11 cellular contexts compared by ENCODE assay signal in the genomic region with DNA sequence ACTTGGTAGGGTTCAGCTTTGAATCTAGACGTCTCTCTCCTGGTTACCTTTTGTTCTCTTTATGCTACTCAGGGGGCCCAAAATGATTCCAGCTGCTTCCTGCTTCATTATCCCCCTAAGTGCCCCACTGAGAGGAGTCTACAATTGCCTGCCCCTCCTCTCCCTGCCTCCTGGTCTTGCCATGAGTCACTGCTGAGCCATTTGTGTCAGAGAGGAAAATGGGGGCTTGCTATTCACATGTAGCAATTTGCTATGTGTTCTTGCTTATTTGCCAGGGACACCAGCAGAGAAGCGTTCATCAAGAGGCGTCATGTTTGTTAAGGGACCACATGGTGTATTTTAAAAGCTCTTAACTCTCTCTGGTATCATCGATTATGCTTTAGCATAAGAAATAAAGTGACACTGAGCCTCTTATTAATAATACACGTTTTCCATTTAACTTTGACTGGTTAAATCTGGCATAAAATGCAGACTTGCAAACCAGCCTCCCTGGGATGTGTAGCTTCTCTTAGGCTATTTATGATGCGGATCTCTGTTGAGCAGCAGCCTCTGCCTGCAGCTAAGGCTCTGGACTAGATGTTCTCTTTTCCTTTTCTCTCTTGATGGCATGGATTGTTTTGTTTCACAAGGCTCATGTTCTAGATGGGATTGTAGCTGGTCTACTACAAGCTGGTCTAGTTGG.
A peak's percentile ranks its signal among the peaks of the same experiment; 100 is the strongest.
DNase-seq lines count a peak whose midpoint lies in the region; ATAC-seq and TF ChIP-seq lines count a peak whose summit lies in the region.
"Had no signal": no experiment of that assay in that cellular context is flagged by ENCODE, and none has a peak within 500 bp of the region (broad histone marks: within the 10 kb centered on the region; RNA-seq: fewer than 3 reads in every experiment).

No MANE protein-coding gene starts in this region.

- intact Hi-C loops in psoas muscle (cut with DNase I), result no loop called here

- no peaks in the 10 kb centered on the region for H3K9me3 ChIP-seq in HUES6 (ENCODE audit: control insufficient read depth, insufficient read depth, low read depth, low read length)
- no peaks in the 10 kb centered on the region for H3K9me3 ChIP-seq in endodermal cell (ENCODE audit: control insufficient read depth, low read length)
- no peaks in the 10 kb centered on the region for H3K9me3 ChIP-seq in smooth muscle cell (replicated peaks; ENCODE audit: low read depth)
- no peaks in the 10 kb centered on the region for H3K9me3 ChIP-seq in psoas muscle

- TF ChIP-seq CTCF in endodermal cell (conservative IDR thresholded peaks at IDR 0.05) (no peak), smooth muscle cell (IDR thresholded peaks at IDR 0.05; ENCODE audit: borderline replicate concordance, insufficient read depth, poor library complexity, severe bottlenecking) (no peak), psoas muscle (IDR thresholded peaks at IDR 0.05) (no peak)

- no peaks in the 10 kb centered on the region for H3K36me3 Mint-ChIP-seq in endodermal cell (ENCODE audit: low read depth)

- no peak overlapping the region for H2AFZ ChIP-seq in smooth muscle cell (ENCODE audit: low read depth)

- peak overlapping the region; percentile 27 for H3K9ac ChIP-seq in HUES6 (ENCODE audit: low read length)
- H3K9ac ChIP-seq in endodermal cell (ENCODE audit: extremely low read depth, low read length, poor library complexity, severe bottlenecking), result peak overlapping the region; percentile 11
- no peak overlapping the region for H3K9ac ChIP-seq in smooth muscle cell (ENCODE audit: low read depth)

- no peaks in the 10 kb centered on the region for H3K9me3 Mint-ChIP-seq in endodermal cell

- WGBS in endodermal cell (ENCODE audit: insufficient coverage in 1 of 2, insufficient read length in 1 of 2), 2 experiments, result 19 to 27% methylated on average over 4 to 6 of the region's 6 CpGs
- 22% methylated on average over 6 of the region's 6 CpGs for WGBS in smooth muscle cell (ENCODE audit: low lambda C conversion rate)
- 63 to 74% (median 71%) methylated on average over 6 of the region's 6 CpGs for WGBS in psoas muscle, 3 donors

- H3K27me3 ChIP-seq in HUES6 (ENCODE audit: control insufficient read depth, insufficient read depth, low read length) (no peaks in the 10 kb centered on the region), endodermal cell (ENCODE audit: control insufficient read depth, insufficient read depth, low read length, poor library complexity, severe bottlenecking) (no peaks in the 10 kb centered on the region), smooth muscle cell (ENCODE audit: low read depth) (no peaks in the 10 kb centered on the region), psoas muscle (ENCODE audit: insufficient read depth in 3 of 3, low read length in 2 of 3) (peaks cover 0 to 4% (median 0%) of the 10 kb centered on the region in 3 donors)
- H3K27me3 ChIP-seq: dorsolateral prefrontal cortex had no signal

- peaks cover 49% of the 10 kb centered on the region for H4K20me1 ChIP-seq in smooth muscle cell (ENCODE audit: low read depth)

- H3K27me3 Mint-ChIP-seq in endodermal cell (ENCODE audit: insufficient read depth), result no peaks in the 10 kb centered on the region

- H3K27ac Mint-ChIP-seq in endodermal cell, result peak overlapping the region; percentile 73

- no peaks in the 10 kb centered on the region for H3K36me3 ChIP-seq in HUES6 (ENCODE audit: control insufficient read depth, insufficient read depth, low read length)
- H3K36me3 ChIP-seq in endodermal cell (ENCODE audit: control insufficient read depth, insufficient read depth, low read length), result no peaks in the 10 kb centered on the region
- no peaks in the 10 kb centered on the region for H3K36me3 ChIP-seq in smooth muscle cell (ENCODE audit: low read depth)
- H3K36me3 ChIP-seq in psoas muscle (ENCODE audit: insufficient read depth in 1 of 2, low read depth in 1 of 2), result no peaks in the 10 kb centered on the region

- H3F3A ChIP-seq in smooth muscle cell (ENCODE audit: low read depth), result no peaks in the 10 kb centered on the region

- H3K79me2 ChIP-seq in smooth muscle cell (ENCODE audit: low read depth), result no peaks in the 10 kb centered on the region

- H3K4me1 Mint-ChIP-seq in endodermal cell, result peaks cover 69% of the 10 kb centered on the region

- peak overlapping the region; percentile 44 for H3K4me2 ChIP-seq in smooth muscle cell

- no peak overlapping the region for H3K4me3 ChIP-seq in HUES6 (ENCODE audit: low read depth, low read length)
- peak overlapping the region; percentile 47 for H3K4me3 ChIP-seq in endodermal cell (ENCODE audit: low read length)
- H3K4me3 ChIP-seq in smooth muscle cell, result no peak overlapping the region
- no peak overlapping the region for H3K4me3 ChIP-seq in psoas muscle
- H3K4me3 ChIP-seq: dorsolateral prefrontal cortex had no signal

- peak; percentile 93 for DNase-seq in NCI-H2227 (lab: John Stamatoyannopoulos, UW; ENCODE audit: unreplicated experiment)
- DNase-seq in endodermal cell, result peak; percentile 81
- DNase-seq in smooth muscle cell (lab: John Stamatoyannopoulos, UW; ENCODE audit: unreplicated experiment), result no peak
- no peak for DNase-seq in cerebellar cortex (ENCODE audit: low spot score)
- no peak for DNase-seq in HT-29 (ENCODE audit: low spot score)
- DNase-seq in psoas muscle, result no peak
- DNase-seq: activated CD8-positive, alpha-beta memory T cell treated with anti-CD3 and anti-CD28 coated beads, Interleukin-2, amount 50 U/mL, for 48 hours; DMS53; dorsolateral prefrontal cortex; midbrain had no signal

- no peak for ATAC-seq in psoas muscle

- H3K4me1 ChIP-seq in HUES6 (ENCODE audit: control insufficient read depth, insufficient read depth, low read length) (peaks cover 81% of the 10 kb centered on the region), endodermal cell (ENCODE audit: control insufficient read depth, insufficient read depth, low read length) (peaks cover 14% of the 10 kb centered on the region), smooth muscle cell (ENCODE audit: low read depth) (peaks cover 23% of the 10 kb centered on the region), psoas muscle (no peaks in the 10 kb centered on the region)

- H3K27ac ChIP-seq in HUES6 (ENCODE audit: low read depth, low read length) (peak overlapping the region; percentile 70; the same call in 1 of the 2 replicates), endodermal cell (ENCODE audit: low read depth, low read length) (peak overlapping the region; percentile 62), smooth muscle cell (ENCODE audit: low read depth) (no peak overlapping the region), psoas muscle (no peak overlapping the region)
- H3K27ac ChIP-seq: dorsolateral prefrontal cortex had no signal

- no peak overlapping the region for H3K4me3 Mint-ChIP-seq in endodermal cell

Comparison
In these comparisons a context has a peak if more than half of its experiments do, and no peak if none do; other contexts are left out.
1. H3K27ac ChIP-seq: peak in HUES6 (single experiment) and endodermal cell (single experiment); none in smooth muscle cell (single experiment) and psoas muscle (single experiment).
2. DNase-seq: peak in NCI-H2227 (single experiment) and endodermal cell (single experiment); none in smooth muscle cell (single experiment), cerebellar cortex (single experiment), HT-29 (single experiment) and psoas muscle (0 of 2).